In genomic region chr1:8097077-8097799, GRCh38 we compare ENCODE assay signal across 9 cellular contexts.
DNase-seq lines count a peak whose midpoint lies in the region; ATAC-seq and TF ChIP-seq lines count a peak whose summit lies in the region.
"Had no signal": no experiment of that assay in that cellular context is flagged by ENCODE, and none has a peak within 500 bp of the region (broad histone marks: within the 10 kb centered on the region; RNA-seq: fewer than 3 reads in every experiment).

No MANE protein-coding gene starts in this region.

- no peaks in the 10 kb centered on the region for H3K9me2 ChIP-seq in OCI-LY7 (ENCODE audit: insufficient read depth, low read length)

- H3K9me3 Mint-ChIP-seq in nephron progenitor cell, result no peaks in the 10 kb centered on the region

- H3K9ac ChIP-seq in parathyroid adenoma, result peak overlapping the region; percentile 4

- ATAC-seq in GM19395 (IDR thresholded peaks at IDR 0.05; ENCODE audit: unreplicated experiment), result peak; percentile 93
- peak; percentile 89 for ATAC-seq in HG03378 (IDR thresholded peaks at IDR 0.05; ENCODE audit: unreplicated experiment)

- intact Hi-C loops in OCI-LY7 (cut with micrococcal nuclease; ENCODE audit: unreplicated experiment), result no loop called here

- no peak for TF ChIP-seq CTCF in OCI-LY7 (conservative IDR thresholded peaks at IDR 0.05; ENCODE audit: low read length)
- TF ChIP-seq CTCF in parathyroid adenoma (IDR thresholded peaks at IDR 0.05), result no peak
- no peak for TF ChIP-seq CTCF in nephron progenitor cell (IDR thresholded peaks at IDR 0.05)

- H3K27ac Mint-ChIP-seq in nephron progenitor cell, result no peak overlapping the region

- peaks cover 5% of the 10 kb centered on the region for H3K27me3 Mint-ChIP-seq in nephron progenitor cell (ENCODE audit: low read depth, poor library complexity)

- no peaks in the 10 kb centered on the region for H4K20me1 ChIP-seq in OCI-LY7 (ENCODE audit: insufficient read depth, low read length)

- H3K27me3 ChIP-seq in parathyroid adenoma (ENCODE audit: control insufficient read depth, insufficient read depth, low read length), result no peaks in the 10 kb centered on the region

- no peak overlapping the region for H3K4me3 Mint-ChIP-seq in nephron progenitor cell

- H3K9me3 ChIP-seq in OCI-LY7 (ENCODE audit: low read length) (no peaks in the 10 kb centered on the region), parathyroid adenoma (ENCODE audit: control insufficient read depth, low read length) (no peaks in the 10 kb centered on the region)

- peak; percentile 99 for DNase-seq in DMS79 (lab: John Stamatoyannopoulos, UW)
- peak; percentile 54 for DNase-seq in OCI-LY7 (ENCODE audit: low spot score)
- peak; percentile 78 for DNase-seq in dedifferentiated amniotic fluid mesenchymal stem cell (ENCODE audit: extremely low spot score)
- DNase-seq in T-helper 9 cell, result no peak
- no peak for DNase-seq in nephron progenitor cell

- peaks cover 34% of the 10 kb centered on the region for H3K4me1 Mint-ChIP-seq in nephron progenitor cell

- POLR2A ChIA-PET in OCI-LY7 (lab: Charles Lee), result no interaction called here

- H3K79me2 ChIP-seq in OCI-LY7 (ENCODE audit: insufficient read depth, low read depth, low read length), result no peaks in the 10 kb centered on the region
- peaks cover 7% of the 10 kb centered on the region for H3K79me2 ChIP-seq in parathyroid adenoma

- H3K4me3 ChIP-seq in OCI-LY7 (ENCODE audit: low read depth, low read length, poor library complexity, severe bottlenecking) (peak overlapping the region; percentile 26), parathyroid adenoma (ENCODE audit: low read depth, low read length) (peak overlapping the region; percentile 19)

- peak overlapping the region; percentile 63 for H3K4me2 ChIP-seq in OCI-LY7 (ENCODE audit: low read length)
- peak overlapping the region; percentile 47 for H3K4me2 ChIP-seq in parathyroid adenoma (ENCODE audit: low read length)

- H3K4me1 ChIP-seq in OCI-LY7 (ENCODE audit: insufficient read depth, low read length, poor library complexity, severe bottlenecking), result peaks cover 26% of the 10 kb centered on the region
- peaks cover 18% of the 10 kb centered on the region for H3K4me1 ChIP-seq in parathyroid adenoma

- peak overlapping the region; percentile 63 for H2AFZ ChIP-seq in OCI-LY7 (ENCODE audit: low read length)
- H2AFZ ChIP-seq in parathyroid adenoma, result no peak overlapping the region

- no peaks in the 10 kb centered on the region for H3K36me3 Mint-ChIP-seq in nephron progenitor cell (ENCODE audit: low read depth)

- H3K27ac ChIP-seq in OCI-LY7 (ENCODE audit: low read depth, low read length, poor library complexity, severe bottlenecking) (peak overlapping the region; percentile 37), parathyroid adenoma (peak overlapping the region; percentile 96)
- H3K27ac ChIP-seq: VCaP had no signal

- no TSS peak for BruUV-seq in OCI-LY7 (replicated peaks; lab: Mats Ljungman, UMichigan)

- CTCF ChIA-PET in OCI-LY7 (lab: Charles Lee; ENCODE audit: unreplicated experiment), result interaction anchor here (0.7 kb wide), 1 partner anchor 19 kb away, joined by 3 read pairs; no protein-coding TSS in a partner anchor

- H3K36me3 ChIP-seq in OCI-LY7 (ENCODE audit: insufficient read depth, low read length), result no peaks in the 10 kb centered on the region
- no peaks in the 10 kb centered on the region for H3K36me3 ChIP-seq in parathyroid adenoma (ENCODE audit: control insufficient read depth, insufficient read depth, low read length)

Comparison
In these comparisons a context has a peak if more than half of its experiments do, and no peak if none do; other contexts are left out.
1. DNase-seq: peak in DMS79 (single experiment), OCI-LY7 (single experiment) and dedifferentiated amniotic fluid mesenchymal stem cell (single experiment); none in T-helper 9 cell (single experiment) and nephron progenitor cell (single experiment).